In the genomic region with DNA sequence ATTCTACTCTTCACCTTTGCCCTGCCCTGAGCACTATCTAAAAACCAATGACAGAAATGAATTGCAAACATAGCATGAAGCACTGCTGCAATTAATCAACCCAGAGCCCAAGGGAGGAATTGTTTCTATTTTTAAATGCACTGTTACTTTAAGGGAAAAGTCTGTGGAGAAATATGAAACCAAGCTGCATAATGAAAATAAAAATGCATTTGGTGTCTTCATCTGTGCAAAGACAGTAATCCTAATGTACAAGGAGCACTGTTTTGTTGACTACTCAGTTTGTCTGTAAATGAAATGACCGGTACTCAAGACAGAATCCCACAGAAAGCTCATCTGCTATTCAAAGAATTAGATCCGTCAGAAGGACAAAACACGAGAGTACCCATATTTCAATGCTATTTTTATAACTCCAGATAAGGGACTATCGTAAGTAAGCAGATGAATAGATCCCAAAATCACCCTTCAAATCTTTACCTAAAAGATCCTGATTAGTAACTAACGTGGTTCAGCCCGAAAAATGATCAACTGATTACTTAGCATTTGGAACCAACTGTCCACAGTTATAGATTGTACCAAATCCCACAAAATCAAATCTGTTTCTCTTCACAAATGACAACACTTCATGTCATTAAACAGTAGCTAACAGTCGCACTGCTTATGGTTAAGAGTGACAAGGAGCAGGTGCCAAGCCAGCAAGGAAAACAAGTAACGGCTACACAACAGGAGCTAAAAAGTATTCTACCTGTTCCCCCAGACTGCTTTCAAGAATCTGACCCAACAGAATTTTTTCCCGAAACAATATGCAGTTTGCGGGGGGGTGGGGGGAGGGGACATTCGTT, we compare ENCODE assay signal across 13 cellular contexts. TPM values are rescaled to one million over a fixed set of nuclear protein-coding genes. Genes with fewer than 3 reads are reported as not detected.
A peak's percentile ranks its signal among the peaks of the same experiment; 100 is the strongest.
DNase-seq lines count a peak whose midpoint lies in the region; ATAC-seq, FAIRE-seq and TF ChIP-seq lines count a peak whose summit lies in the region.
"Had no signal": no experiment of that assay in that cellular context is flagged by ENCODE, and none has a peak within 500 bp of the region (broad histone marks: within the 10 kb centered on the region; RNA-seq: fewer than 3 reads in every experiment).

No MANE protein-coding gene starts in this region.

- intact Hi-C loops in lower lobe of right lung (cut with DNase I), result loop anchor here (10.0 kb wide), 1 partner anchor 140 kb away; no protein-coding TSS in a partner anchor
- intact Hi-C loops in thyroid gland (cut with DNase I), result no loop called here

- DNase-seq in LNCaP clone FGC (ENCODE audit: low read depth) (no peak), caudate nucleus (lab: John Stamatoyannopoulos, UW) (peak in 1 of 61 donors; percentile 2), lower lobe of right lung (no peak), thyroid gland (peak; percentile 16 to 19), DMS153 treated with DMSO at 0.1 percent for 48 hours (lab: John Stamatoyannopoulos, UW; ENCODE audit: unreplicated experiment) (no peak), GM19239 (ENCODE audit: insufficient read length, low spot score) (no peak), NCI-H1048 (lab: John Stamatoyannopoulos, UW) (no peak)
- DNase-seq: activated T-cell treated with anti-CD3 and anti-CD28 coated beads, Interleukin-2, amount 50 U/mL, for 1 hour; KBM-7; SHP77 treated with DMSO at 0.1 percent for 48 hours; stimulated activated CD4-positive, alpha-beta T cell treated with anti-CD3 and anti-CD28 coated beads, Interleukin-1b, Interleukin-23, amount 100 ng/mL, for 48 hours had no signal

- no peak for TF ChIP-seq POLR2A in thyroid gland (IDR thresholded peaks at IDR 0.05)

- peak overlapping the region; percentile 13 for H3K27ac ChIP-seq in caudate nucleus (ENCODE audit: low read depth, low read length)
- no peak overlapping the region for H3K27ac ChIP-seq in lower lobe of right lung
- peak overlapping the region in 2 of 3 donors; percentile 41 to 47 for H3K27ac ChIP-seq in thyroid gland

- 33 to 34% methylated on average over 11 of the region's 11 CpGs for WGBS in thyroid gland, 2 donors

- H3K36me3 ChIP-seq in lower lobe of right lung, result no peaks in the 10 kb centered on the region
- H3K36me3 ChIP-seq in thyroid gland, result no peaks in the 10 kb centered on the region

- H3K27me3 ChIP-seq in lower lobe of right lung (ENCODE audit: low read depth) (no peaks in the 10 kb centered on the region), thyroid gland (no peaks in the 10 kb centered on the region)

- H3K4me1 ChIP-seq in lower lobe of right lung (peaks cover 41% of the 10 kb centered on the region), thyroid gland (peaks cover 25 to 33% of the 10 kb centered on the region in 2 donors)

- ATAC-seq in lower lobe of right lung (no peak), GM21447 (IDR thresholded peaks at IDR 0.05; ENCODE audit: unreplicated experiment) (no peak)
- ATAC-seq: HCT116 had no signal

- H3K4me3 ChIP-seq in LNCaP clone FGC (ENCODE audit: low read depth, low read length), result peak overlapping the region; percentile 65
- H3K4me3 ChIP-seq in lower lobe of right lung, result peak overlapping the region; percentile 69
- peak overlapping the region in 1 of 3 donors; percentile 54 for H3K4me3 ChIP-seq in thyroid gland (replicated peaks in 1 of 3)

- TF ChIP-seq CTCF in LNCaP clone FGC (IDR thresholded peaks at IDR 0.05; ENCODE audit: control insufficient read depth, extremely low read depth, insufficient read depth) (no peak), lower lobe of right lung (IDR thresholded peaks at IDR 0.05) (no peak), thyroid gland (IDR thresholded peaks at IDR 0.05) (no peak)

- H3K9me3 ChIP-seq in lower lobe of right lung (no peaks in the 10 kb centered on the region), thyroid gland (no peaks in the 10 kb centered on the region)

- FAIRE-seq in GM19239 (lab: Jason Lieb, UNC), result no peak

RNA-seq across cellular contexts. Expression of a gene that starts 2.4 kb away (rescaled TPM):
- total RNA-seq in lower lobe of right lung (55.2 TPM), thyroid gland (10 to 100 TPM; 40.7 to 79.8 (median 66.4) TPM)

Comparison
In these comparisons a context has a peak if more than half of its experiments do, and no peak if none do; other contexts are left out.
1. DNase-seq: peak in thyroid gland (2 of 2); none in LNCaP clone FGC (single experiment), lower lobe of right lung (single experiment), DMS153 treated with DMSO at 0.1 percent for 48 hours (single experiment), GM19239 (single experiment) and NCI-H1048 (single experiment).